8 cellular contexts compared by ENCODE assay signal in the genomic region with DNA sequence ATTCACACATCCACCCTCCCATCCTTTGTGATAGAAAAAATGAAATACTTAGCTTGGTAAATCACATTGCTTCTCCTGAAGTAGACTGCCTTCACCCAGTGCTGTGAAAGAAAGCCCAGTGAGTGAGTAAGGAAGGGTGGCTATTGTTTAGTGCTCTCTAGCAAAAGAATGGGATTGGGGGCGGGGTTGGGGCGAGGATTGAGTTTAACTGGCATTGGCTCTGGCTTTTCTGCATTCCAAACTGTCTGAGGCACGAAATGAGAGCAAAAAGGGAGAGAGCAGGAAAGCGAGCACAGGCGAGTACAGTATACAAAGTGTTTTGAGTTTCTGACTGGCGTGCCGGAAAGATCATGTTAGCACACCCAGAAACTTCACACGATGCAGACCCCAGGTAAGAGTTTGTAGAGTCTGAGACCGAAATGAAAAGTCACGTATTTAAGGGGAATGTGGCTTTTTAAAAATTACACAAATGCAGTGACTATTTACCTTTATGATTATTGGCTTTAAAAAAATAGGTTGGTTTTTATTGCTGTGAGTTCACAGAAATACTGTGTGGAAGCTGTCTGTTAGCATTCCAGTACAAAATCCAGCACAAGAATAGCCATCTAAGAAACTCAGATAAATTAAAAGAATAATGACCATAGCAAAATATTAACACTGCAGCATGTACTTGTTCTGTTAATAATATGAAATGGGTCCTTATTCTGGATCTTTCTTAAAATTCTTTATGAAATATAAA.
DNase-seq lines count a peak whose midpoint lies in the region; ATAC-seq lines count a peak whose summit lies in the region.

No MANE protein-coding gene starts in this region.

- peaks cover 57% of the 10 kb centered on the region for H3K4me1 ChIP-seq in ACC112 (ENCODE audit: control insufficient read depth, insufficient read depth, low read length, unreplicated experiment)
- no peaks in the 10 kb centered on the region for H3K4me1 ChIP-seq in esophagus (ENCODE audit: control insufficient read depth in 2 of 2, insufficient read depth in 2 of 2, low read length in 1 of 2)
- peaks cover 23% of the 10 kb centered on the region for H3K4me1 ChIP-seq in mucosa of stomach (ENCODE audit: control insufficient read depth, insufficient read depth, low read length)

- H3K27me3 ChIP-seq in ACC112 (ENCODE audit: insufficient read depth, low read length) (no peaks in the 10 kb centered on the region), esophagus (ENCODE audit: control insufficient read depth in 1 of 2, insufficient read depth in 2 of 2, low read length in 2 of 2) (no peaks in the 10 kb centered on the region), mucosa of stomach (ENCODE audit: control insufficient read depth, insufficient read depth, low read length) (no peaks in the 10 kb centered on the region)

- ATAC-seq in HG02798 (IDR thresholded peaks at IDR 0.05; ENCODE audit: poor library complexity, unreplicated experiment) (no peak), HG02642 (IDR thresholded peaks at IDR 0.05; ENCODE audit: poor library complexity, unreplicated experiment) (no peak), HG02623 (IDR thresholded peaks at IDR 0.05; ENCODE audit: unreplicated experiment) (no peak)

- H3K4me3 ChIP-seq in ACC112 (ENCODE audit: low read depth, low read length) (peak overlapping the region; percentile 51), esophagus (ENCODE audit: low read depth in 1 of 2, low read length in 2 of 2) (peak overlapping the region in 1 of 2 donors; percentile 59), mucosa of stomach (ENCODE audit: low read length) (peak overlapping the region; percentile 43)

- H2AFZ ChIP-seq in ACC112 (ENCODE audit: low read length, unreplicated experiment), result no peak overlapping the region

- peak overlapping the region; percentile 17; the same call in 1 of the 2 replicates for H3K27ac ChIP-seq in ACC112 (ENCODE audit: low read depth, low read length)
- peak overlapping the region; percentile 42 to 85 for H3K27ac ChIP-seq in esophagus (ENCODE audit: low read depth in 2 of 2, low read length in 1 of 2)

- WGBS in esophagus, 2 donors, result 17 to 23% methylated on average over 10 of the region's 10 CpGs

- peak overlapping the region; percentile 58 for H3K9ac ChIP-seq in mucosa of stomach (ENCODE audit: low read length)

- H3K36me3 ChIP-seq in ACC112 (ENCODE audit: insufficient read depth, low read length) (no peaks in the 10 kb centered on the region), esophagus (ENCODE audit: control insufficient read depth in 2 of 2, insufficient read depth in 2 of 2, low read length in 1 of 2) (no peaks in the 10 kb centered on the region), mucosa of stomach (ENCODE audit: control insufficient read depth, insufficient read depth, low read length) (no peaks in the 10 kb centered on the region)

- H3K79me2 ChIP-seq in ACC112 (ENCODE audit: control insufficient read depth, insufficient read depth, low read length, unreplicated experiment), result peaks cover 42% of the 10 kb centered on the region

- peak; percentile 90 for DNase-seq in NCI-H226
- no peak for DNase-seq in stimulated activated naive CD4-positive, alpha-beta T cell treated with Interleukin-2 at 50 U/mL for 16 hours (lab: John Stamatoyannopoulos, UW)

- no peaks in the 10 kb centered on the region for H3K9me3 ChIP-seq in esophagus (ENCODE audit: control insufficient read depth in 2 of 2, insufficient read depth in 1 of 2, low read depth in 1 of 2, low read length in 1 of 2)
- no peaks in the 10 kb centered on the region for H3K9me3 ChIP-seq in mucosa of stomach (ENCODE audit: control insufficient read depth, low read length)
